ENCODE assay signal across 12 cellular contexts in the genomic region with DNA sequence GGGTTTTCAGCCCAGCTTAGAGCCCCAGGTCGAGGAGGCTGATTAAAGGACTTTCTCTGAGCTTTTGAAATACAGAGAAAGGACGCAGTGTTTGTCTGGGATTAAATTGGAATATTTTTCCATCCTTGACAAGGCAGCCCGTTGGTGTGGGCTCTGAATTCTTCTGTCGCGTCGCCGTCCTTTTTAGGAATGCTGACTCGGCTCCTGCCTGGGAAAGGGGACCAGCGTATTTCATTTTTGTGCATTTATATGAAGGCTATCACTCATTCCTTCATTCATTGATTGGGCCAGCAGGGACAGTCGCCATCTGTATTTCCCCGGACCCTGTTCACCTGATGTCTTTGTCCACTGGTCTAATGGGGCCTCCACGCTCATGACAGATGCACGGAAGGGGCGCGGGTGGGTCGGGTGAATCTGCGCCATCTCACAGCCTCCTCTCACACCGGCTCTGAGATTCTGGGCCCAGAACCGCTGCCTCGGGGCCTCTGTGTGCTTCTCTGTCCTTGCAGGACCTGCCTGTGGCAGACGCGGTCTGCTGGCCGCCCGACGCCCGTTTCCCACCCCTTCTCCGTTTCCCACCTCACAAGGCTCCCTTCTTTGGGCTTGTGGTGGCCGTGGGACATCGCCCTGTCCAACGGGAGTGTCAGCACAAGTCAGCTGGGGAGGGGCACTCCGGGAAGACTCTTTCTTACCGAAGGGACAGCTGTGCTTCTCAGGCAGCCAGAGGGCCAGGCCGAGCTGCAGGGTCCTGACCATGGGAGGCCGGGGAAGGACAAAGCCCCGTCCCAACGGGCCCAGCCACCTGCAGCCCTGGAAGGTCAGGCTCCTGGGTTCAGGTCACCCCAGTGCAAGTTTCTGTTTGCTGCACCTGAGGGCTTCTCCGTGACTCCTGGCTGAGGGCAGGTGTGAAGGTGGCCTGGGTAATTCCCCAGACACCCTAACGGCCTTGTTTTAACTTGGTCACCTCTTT.
"Had no signal": no experiment of that assay in that cellular context is flagged by ENCODE, and none has a peak within 500 bp of the region (broad histone marks: within the 10 kb centered on the region; RNA-seq: fewer than 3 reads in every experiment).

No MANE protein-coding gene starts in this region.

- H3K4me1 ChIP-seq: esophagus muscularis mucosa, gastrocnemius medialis, tibial artery, upper lobe of left lung, uterus had no signal

- DNase-seq: effector memory CD8-positive, alpha-beta T cell; gastrocnemius medialis; naive thymus-derived CD8-positive, alpha-beta T cell; small intestine; stimulated activated CD4-positive, alpha-beta T cell treated with anti-CD3 and anti-CD28 coated beads, Interleukin-4, amount 100 ng/mL, for 24 hours; tibial artery; uterus had no signal

- H3K36me3 ChIP-seq: esophagus muscularis mucosa, gastrocnemius medialis, tibial artery, upper lobe of left lung, uterus had no signal

- H3K4me3 ChIP-seq: esophagus muscularis mucosa, gastrocnemius medialis, mucosa of descending colon, tibial artery, upper lobe of left lung, uterus had no signal

- FAIRE-seq: small intestine had no signal

- H3K27me3 ChIP-seq: gastrocnemius medialis, upper lobe of left lung, uterus had no signal

- H3K9me3 ChIP-seq: gastrocnemius medialis, mucosa of descending colon, uterus had no signal

- ATAC-seq: effector memory CD8-positive, alpha-beta T cell; gastrocnemius medialis; mucosa of descending colon; naive thymus-derived CD8-positive, alpha-beta T cell; stimulated activated memory B cell treated with anti-CD40 and anti-IgM and Interleukin-4, amounts not matched to agents 10 μg/mL and 1 μg/mL and 100 μg/mL, for 72 hours had no signal

- H3K27ac ChIP-seq: epithelial cell of prostate, esophagus muscularis mucosa, gastrocnemius medialis, tibial artery, upper lobe of left lung, uterus had no signal
